23 cellular contexts compared by ENCODE assay signal in genomic region chr1:95230256-95230655, GRCh38.
"Had no signal": no experiment of that assay in that cellular context is flagged by ENCODE, and none has a peak within 500 bp of the region (broad histone marks: within the 10 kb centered on the region; RNA-seq: fewer than 3 reads in every experiment).

No MANE protein-coding gene starts in this region.

- FAIRE-seq: endothelial cell of umbilical vein, TTC549 had no signal

- H3K9me3 Mint-ChIP-seq: activated naive CD8-positive, alpha-beta T cell treated with anti-CD3 and anti-CD28 coated beads, Interleukin-2, amount 50 U/mL, for 24 hours; activated T-helper 1 cell treated with anti-CD3 and anti-CD28 coated beads, Interleukin-12 subunit alpha, Interleukin-12 subunit beta, Interleukin-2, Interleukin-4 antibody, amounts not matched to agents 30 ng/mL and 10 ng/mL and 1 ng/mL, durations not matched to agents 14 hours and 24 hours and 36 hours; effector memory CD8-positive, alpha-beta T cell; memory B cell; nephron; stimulated activated memory B cell treated with anti-CD40 and anti-IgM and Interleukin-4, amounts not matched to agents 10 μg/mL and 1 μg/mL and 100 μg/mL, for 72 hours had no signal

- H3K36me3 Mint-ChIP-seq: memory B cell; stimulated activated memory B cell treated with anti-CD40 and anti-IgM and Interleukin-4, amounts not matched to agents 10 μg/mL and 1 μg/mL and 100 μg/mL, for 72 hours had no signal

- H3K27ac Mint-ChIP-seq: activated CD8-positive, alpha-beta T cell treated with anti-CD3 and anti-CD28 coated beads, Interleukin-2, amount 10 ng/mL, durations not matched to agents 7 days and 5 days; activated naive CD8-positive, alpha-beta T cell treated with anti-CD3 and anti-CD28 coated beads, Interleukin-2, amount 50 U/mL, for 24 hours; activated T-helper 1 cell treated with anti-CD3 and anti-CD28 coated beads, Interleukin-12 subunit alpha, Interleukin-12 subunit beta, Interleukin-2, Interleukin-4 antibody, amounts not matched to agents 30 ng/mL and 10 ng/mL and 1 ng/mL, durations not matched to agents 14 hours and 24 hours and 36 hours; effector memory CD8-positive, alpha-beta T cell; memory B cell; stimulated activated memory B cell treated with anti-CD40 and anti-IgM and Interleukin-4, amounts not matched to agents 10 μg/mL and 1 μg/mL and 100 μg/mL, for 72 hours had no signal

- H3K4me3 Mint-ChIP-seq: activated CD8-positive, alpha-beta T cell treated with anti-CD3 and anti-CD28 coated beads, Interleukin-2, amount 10 ng/mL, durations not matched to agents 7 days and 5 days; activated naive CD8-positive, alpha-beta T cell treated with anti-CD3 and anti-CD28 coated beads, Interleukin-2, amount 50 U/mL, for 24 hours; activated T-helper 1 cell treated with anti-CD3 and anti-CD28 coated beads, Interleukin-12 subunit alpha, Interleukin-12 subunit beta, Interleukin-2, Interleukin-4 antibody, amounts not matched to agents 30 ng/mL and 10 ng/mL and 1 ng/mL, durations not matched to agents 14 hours and 24 hours and 36 hours; effector memory CD8-positive, alpha-beta T cell; memory B cell; stimulated activated memory B cell treated with anti-CD40 and anti-IgM and Interleukin-4, amounts not matched to agents 10 μg/mL and 1 μg/mL and 100 μg/mL, for 72 hours had no signal

- DNase-seq: activated CD4-positive, alpha-beta T cell treated with anti-CD3 and anti-CD28 coated beads for 1 hour; activated CD4-positive, alpha-beta T cell treated with anti-CD3 and anti-CD28 coated beads, Interleukin-2, amount 50 U/mL, for 1 hour; activated CD8-positive, alpha-beta T cell treated with anti-CD3 and anti-CD28 coated beads, Interleukin-2, amount 10 ng/mL, durations not matched to agents 7 days and 5 days; activated gamma-delta T cell; activated naive CD4-positive, alpha-beta T cell treated with anti-CD3 and anti-CD28 coated beads, Interleukin-2, amount 50 U/mL, for 16 hours; activated naive CD8-positive, alpha-beta T cell treated with anti-CD3 and anti-CD28 coated beads, Interleukin-2, amount 50 U/mL, for 24 hours; effector memory CD8-positive, alpha-beta T cell; foreskin melanocyte; glutamatergic neuron; hippocampal formation; kidney glomerular epithelial cell; sigmoid colon; stimulated activated CD4-positive, alpha-beta T cell treated with anti-CD3 and anti-CD28 coated beads, Interleukin-15, amount 100 ng/mL, for 24 hours; T-helper 1 cell had no signal

- H3K27ac ChIP-seq: cardiac muscle cell, parathyroid adenoma, sigmoid colon had no signal

- ATAC-seq: activated CD8-positive, alpha-beta T cell treated with anti-CD3 and anti-CD28 coated beads, Interleukin-2, amount 10 ng/mL, durations not matched to agents 7 days and 5 days; activated naive CD8-positive, alpha-beta T cell treated with anti-CD3 and anti-CD28 coated beads, Interleukin-2, amount 50 U/mL, for 24 hours; effector memory CD8-positive, alpha-beta T cell; esophagus mucosa; stimulated activated memory B cell treated with anti-CD40 and anti-IgM and Interleukin-4, amounts not matched to agents 10 μg/mL and 1 μg/mL and 100 μg/mL, for 72 hours had no signal
